Comparison of ENCODE assay signal across 19 cellular contexts in the genomic region with DNA sequence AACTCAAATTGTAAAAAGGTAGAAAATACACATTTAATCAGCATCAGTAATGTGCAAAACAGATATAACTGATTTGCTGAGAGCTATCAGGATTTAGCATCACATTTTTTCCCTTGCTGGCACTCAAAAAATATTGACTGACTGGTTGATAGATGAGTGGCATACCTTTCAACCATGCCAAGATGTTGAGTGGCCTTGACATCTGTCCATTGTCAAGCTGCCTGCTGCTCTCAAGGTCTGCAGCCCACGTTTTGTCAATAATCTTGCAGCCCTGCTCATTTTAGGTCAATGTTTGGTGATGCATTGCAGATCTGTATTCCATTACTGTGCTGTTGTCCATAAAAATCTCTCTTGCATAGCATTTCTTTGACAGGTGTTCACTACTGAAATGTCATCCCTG.
DNase-seq lines count a peak whose midpoint lies in the region; ATAC-seq and TF ChIP-seq lines count a peak whose summit lies in the region.
"Had no signal": no experiment of that assay in that cellular context is flagged by ENCODE, and none has a peak within 500 bp of the region (broad histone marks: within the 10 kb centered on the region; RNA-seq: fewer than 3 reads in every experiment).

No MANE protein-coding gene starts in this region.

- TF ChIP-seq CTCF in endodermal cell (conservative IDR thresholded peaks at IDR 0.05) = no peak

- H3K9me3 ChIP-seq in endodermal cell (ENCODE audit: control insufficient read depth, low read length) = peaks cover 4% of the 10 kb centered on the region

- 94 to 100% methylated on average over 1 of the region's 1 CpG for whole genome bisulfite sequencing in endodermal cell (ENCODE audit: insufficient coverage in 1 of 2, insufficient read length in 1 of 2), 2 experiments

- H3K27me3 Mint-ChIP-seq in endodermal cell (ENCODE audit: insufficient read depth) = peaks cover 3% of the 10 kb centered on the region

- peaks cover 2% of the 10 kb centered on the region for H3K36me3 Mint-ChIP-seq in endodermal cell (ENCODE audit: low read depth)
- H3K36me3 Mint-ChIP-seq: CD8-positive, alpha-beta T cell; T-cell had no signal

- H3K4me1 ChIP-seq in endodermal cell (ENCODE audit: control insufficient read depth, insufficient read depth, low read length) = no peaks in the 10 kb centered on the region
- H3K4me1 ChIP-seq: SJCRH30 had no signal

- H3K27ac Mint-ChIP-seq in endodermal cell = no peak overlapping the region
- H3K27ac Mint-ChIP-seq: CD8-positive, alpha-beta T cell; T-cell had no signal

- H3K9ac ChIP-seq in endodermal cell (ENCODE audit: extremely low read depth, low read length, poor library complexity, severe bottlenecking) = no peak overlapping the region
- H3K9ac ChIP-seq: KMS-11 had no signal

- no peak overlapping the region for H3K27ac ChIP-seq in endodermal cell (ENCODE audit: low read depth, low read length)
- H3K27ac ChIP-seq: KMS-11, RWPE1, SJCRH30 had no signal

- DNase-seq in NCI-H1092 treated with DMSO at 0.1 percent for 48 hours (lab: John Stamatoyannopoulos, UW) (peak; percentile 70), NCI-H1092 (lab: John Stamatoyannopoulos, UW) (no peak), NCI-H2029 treated with DMSO at 0.1 percent for 48 hours (lab: John Stamatoyannopoulos, UW) (peak; percentile 64), NCI-H446 treated with DMSO at 0.1 percent for 48 hours (lab: John Stamatoyannopoulos, UW) (peak; percentile 70), SHP77 treated with DMSO at 0.1 percent for 48 hours (lab: John Stamatoyannopoulos, UW) (peak; percentile 78), endodermal cell (no peak), hippocampal formation (lab: John Stamatoyannopoulos, UW) (no peak)
- DNase-seq: AML-193; C1 segment of cervical spinal cord; Calu3; CD8-positive, alpha-beta T cell; IMR-90; NCI-H1694 treated with DMSO at 0.1 percent for 48 hours; NK-92 treated with Interleukin-12 subunit alpha and Interleukin-12 subunit beta, amount 100 ng/mL, for 24 hours; SJCRH30; T-cell had no signal

- no peak for ATAC-seq in HG03378 (IDR thresholded peaks at IDR 0.05; ENCODE audit: unreplicated experiment)
- ATAC-seq: CD8-positive, alpha-beta T cell; T-cell had no signal

- no peak overlapping the region for H3K4me3 ChIP-seq in endodermal cell (ENCODE audit: low read length)
- H3K4me3 ChIP-seq: SJCRH30 had no signal

- H3K4me1 Mint-ChIP-seq in endodermal cell = peaks cover 16% of the 10 kb centered on the region
- H3K4me1 Mint-ChIP-seq: T-cell had no signal

- peaks cover 29% of the 10 kb centered on the region for H3K9me3 Mint-ChIP-seq in endodermal cell

- H3K27me3 ChIP-seq in endodermal cell (ENCODE audit: control insufficient read depth, insufficient read depth, low read length, poor library complexity, severe bottlenecking) = no peaks in the 10 kb centered on the region
- H3K27me3 ChIP-seq: SJCRH30 had no signal

- H3K4me3 Mint-ChIP-seq in endodermal cell = no peak overlapping the region
- H3K4me3 Mint-ChIP-seq: CD8-positive, alpha-beta T cell; T-cell had no signal

- H3K36me3 ChIP-seq in endodermal cell (ENCODE audit: control insufficient read depth, insufficient read depth, low read length) = no peaks in the 10 kb centered on the region
- H3K36me3 ChIP-seq: SJCRH30 had no signal

Comparison
In these comparisons a context has a peak if more than half of its experiments do, and no peak if none do; other contexts are left out.
1. DNase-seq: peak in NCI-H1092 treated with DMSO at 0.1 percent for 48 hours (single experiment), NCI-H2029 treated with DMSO at 0.1 percent for 48 hours (single experiment), NCI-H446 treated with DMSO at 0.1 percent for 48 hours (single experiment) and SHP77 treated with DMSO at 0.1 percent for 48 hours (single experiment); none in NCI-H1092 (single experiment), endodermal cell (single experiment) and hippocampal formation (0 of 2).